19 cellular contexts compared by ENCODE assay signal in the genomic region with DNA sequence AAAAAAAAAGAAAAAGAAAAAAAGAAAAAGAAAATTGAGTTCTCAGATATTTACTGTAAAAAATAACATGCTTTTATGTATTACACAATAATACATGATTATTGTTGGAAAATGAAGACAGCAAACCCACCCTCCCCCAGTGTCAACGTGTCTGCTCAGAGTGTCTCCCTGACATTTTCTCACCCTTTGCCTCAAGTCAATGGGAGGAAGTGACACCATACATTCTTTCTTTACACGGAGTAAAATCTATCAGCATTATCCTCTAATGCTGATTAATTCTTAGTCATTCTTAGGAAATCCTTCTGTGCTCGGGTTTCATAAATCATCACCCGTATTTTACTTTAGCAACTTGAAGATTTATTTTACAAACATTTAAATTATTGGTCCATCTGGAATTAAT. TPM values are rescaled to one million over a fixed set of nuclear protein-coding genes. Genes with fewer than 3 reads are reported as not detected.
DNase-seq lines count a peak whose midpoint lies in the region; ATAC-seq, FAIRE-seq and TF ChIP-seq lines count a peak whose summit lies in the region.
"Had no signal": no experiment of that assay in that cellular context is flagged by ENCODE, and none has a peak within 500 bp of the region (broad histone marks: within the 10 kb centered on the region; RNA-seq: fewer than 3 reads in every experiment).

No MANE protein-coding gene starts in this region.

- CTCF ChIA-PET in endothelial cell of umbilical vein (lab: Charles Lee), result no interaction called here
- CTCF ChIA-PET in naive thymus-derived CD4-positive, alpha-beta T cell (lab: Charles Lee), result no interaction called here

- H3K4me2 ChIP-seq in endothelial cell of umbilical vein (ENCODE audit: insufficient read depth, low read length), result peak overlapping the region; percentile 80

- peak overlapping the region; percentile 71 for H3K9ac ChIP-seq in endothelial cell of umbilical vein (replicated peaks; ENCODE audit: extremely low read depth, insufficient read depth, low read length)

- TF ChIP-seq POLR2A in endothelial cell of umbilical vein (IDR thresholded peaks at IDR 0.05; ENCODE audit: low read depth, low read length) (no peak), esophagus squamous epithelium (IDR thresholded peaks at IDR 0.05) (no peak)

- BruUV-seq in endothelial cell of umbilical vein (replicated peaks; lab: Mats Ljungman, UMichigan), result no TSS peak

- H3K79me2 ChIP-seq in endothelial cell of umbilical vein (ENCODE audit: control insufficient read depth, insufficient read depth, low read length), result no peaks in the 10 kb centered on the region

- H3K9me3 Mint-ChIP-seq in naive thymus-derived CD4-positive, alpha-beta T cell, result peaks cover 0 to 10% (median 3%) of the 10 kb centered on the region in 11 donors

- peak; percentile 69 for ATAC-seq in naive thymus-derived CD4-positive, alpha-beta T cell
- no peak for ATAC-seq in psoas muscle
- ATAC-seq in GM21390 (IDR thresholded peaks at IDR 0.05; ENCODE audit: unreplicated experiment), result no peak
- ATAC-seq: activated T-cell treated with anti-CD3 and anti-CD28 coated beads, Interleukin-2, amount 50 U/mL, for 72 hours; stimulated activated naive CD8-positive, alpha-beta T cell treated with anti-CD3 and anti-CD28 coated beads, Interleukin-15, amount 100 ng/mL, for 72 hours; T-helper 17 cell had no signal

- H3K27ac Mint-ChIP-seq in naive thymus-derived CD4-positive, alpha-beta T cell, result no peak overlapping the region
- H3K27ac Mint-ChIP-seq: activated T-cell treated with anti-CD3 and anti-CD28 coated beads, Interleukin-2, amount 50 U/mL, for 72 hours; CD4-positive, CD25-positive, alpha-beta regulatory T cell; stimulated activated naive CD8-positive, alpha-beta T cell treated with anti-CD3 and anti-CD28 coated beads, Interleukin-15, amount 100 ng/mL, for 72 hours; T-helper 17 cell had no signal

- intact Hi-C loops in endothelial cell of umbilical vein (cut with micrococcal nuclease) (loop anchor here (1.0 to 5.0 kb wide), 6 partner anchors 13 to 175 kb away; no protein-coding TSS in a partner anchor), psoas muscle (cut with DNase I) (no loop called here), esophagus squamous epithelium (cut with DNase I) (no loop called here)
- intact Hi-C loops in naive thymus-derived CD4-positive, alpha-beta T cell (cut with micrococcal nuclease), result no loop called here

- H3K4me1 Mint-ChIP-seq in naive thymus-derived CD4-positive, alpha-beta T cell, result no peaks in the 10 kb centered on the region
- H3K4me1 Mint-ChIP-seq: CD4-positive, CD25-positive, alpha-beta regulatory T cell; stimulated activated naive CD8-positive, alpha-beta T cell treated with anti-CD3 and anti-CD28 coated beads, Interleukin-15, amount 100 ng/mL, for 72 hours; T-helper 17 cell had no signal

- H3K4me1 ChIP-seq in endothelial cell of umbilical vein (ENCODE audit: control insufficient read depth, extremely low read depth, insufficient read depth, low read length) (peaks cover 14% of the 10 kb centered on the region), psoas muscle (no peaks in the 10 kb centered on the region), esophagus squamous epithelium (peaks cover 0 to 8% (median 0%) of the 10 kb centered on the region in 3 donors)
- H3K4me1 ChIP-seq in naive thymus-derived CD4-positive, alpha-beta T cell (ENCODE audit: control insufficient read depth in 2 of 2, insufficient read depth in 2 of 2, low read length in 2 of 2), result peaks cover 0 to 6% of the 10 kb centered on the region in 2 donors
- H3K4me1 ChIP-seq: prostate gland had no signal

- 41 to 49% (median 44%) methylated on average over 4 of the region's 4 CpGs for WGBS in psoas muscle, 3 donors
- 3 to 10% methylated on average over 4 of the region's 4 CpGs for WGBS in esophagus squamous epithelium, 2 donors

- H3K4me3 Mint-ChIP-seq in naive thymus-derived CD4-positive, alpha-beta T cell, result no peak overlapping the region
- H3K4me3 Mint-ChIP-seq: activated T-cell treated with anti-CD3 and anti-CD28 coated beads, Interleukin-2, amount 50 U/mL, for 72 hours; CD4-positive, CD25-positive, alpha-beta regulatory T cell; stimulated activated naive CD8-positive, alpha-beta T cell treated with anti-CD3 and anti-CD28 coated beads, Interleukin-15, amount 100 ng/mL, for 72 hours; T-helper 17 cell had no signal

- TF ChIP-seq CTCF in endothelial cell of umbilical vein (IDR thresholded peaks at IDR 0.05; ENCODE audit: extremely low read depth in 1 of 2, insufficient read depth in 1 of 2, low read depth in 1 of 2, low read length in 2 of 2) (no peak), psoas muscle (IDR thresholded peaks at IDR 0.05) (no peak), esophagus squamous epithelium (IDR thresholded peaks at IDR 0.05) (no peak)

- peak overlapping the region; percentile 84 for H3K27ac ChIP-seq in endothelial cell of umbilical vein (ENCODE audit: insufficient read depth, low read depth, low read length)
- H3K27ac ChIP-seq in naive thymus-derived CD4-positive, alpha-beta T cell (ENCODE audit: low read depth, low read length), result no peak overlapping the region
- H3K27ac ChIP-seq in psoas muscle, result no peak overlapping the region
- no peak overlapping the region for H3K27ac ChIP-seq in esophagus squamous epithelium
- H3K27ac ChIP-seq: prostate gland had no signal

- H2AFZ ChIP-seq in endothelial cell of umbilical vein (ENCODE audit: low read depth, low read length), result no peak overlapping the region

- FAIRE-seq in endothelial cell of umbilical vein (lab: Jason Lieb, UNC), result peak; percentile 84

- H3K36me3 Mint-ChIP-seq in naive thymus-derived CD4-positive, alpha-beta T cell, result peaks cover 0 to 3% (median 0%) of the 10 kb centered on the region in 5 donors
- H3K36me3 Mint-ChIP-seq: CD4-positive, CD25-positive, alpha-beta regulatory T cell had no signal

- POLR2A ChIA-PET in endothelial cell of umbilical vein (lab: Charles Lee), result interaction anchor here (0.6 to 1.1 kb wide), 3 partner anchors 29 to 435 kb away, joined by 3 to 4 read pairs (median 3); no protein-coding TSS in a partner anchor
- POLR2A ChIA-PET in naive thymus-derived CD4-positive, alpha-beta T cell (lab: Charles Lee), result no interaction called here

- peak overlapping the region in 1 of 3 experiments; percentile 18 for H3K4me3 ChIP-seq in endothelial cell of umbilical vein (replicated peaks in 1 of 3; ENCODE audit: insufficient read depth in 1 of 3, low read depth in 1 of 3, low read length in 3 of 3)
- H3K4me3 ChIP-seq in naive thymus-derived CD4-positive, alpha-beta T cell (ENCODE audit: low read length), result no peak overlapping the region
- no peak overlapping the region for H3K4me3 ChIP-seq in psoas muscle
- no peak overlapping the region for H3K4me3 ChIP-seq in esophagus squamous epithelium
- H3K4me3 ChIP-seq: prostate gland had no signal

- no peaks in the 10 kb centered on the region for H3K36me3 ChIP-seq in endothelial cell of umbilical vein (ENCODE audit: control insufficient read depth in 2 of 2, extremely low read depth in 1 of 2, insufficient read depth in 2 of 2, low read length in 2 of 2)
- H3K36me3 ChIP-seq in naive thymus-derived CD4-positive, alpha-beta T cell (ENCODE audit: control insufficient read depth in 2 of 3, insufficient read depth in 3 of 3, low read length in 3 of 3), result no peaks in the 10 kb centered on the region
- no peaks in the 10 kb centered on the region for H3K36me3 ChIP-seq in psoas muscle (ENCODE audit: insufficient read depth in 1 of 2, low read depth in 1 of 2)
- H3K36me3 ChIP-seq in esophagus squamous epithelium, result no peaks in the 10 kb centered on the region
- H3K36me3 ChIP-seq: prostate gland had no signal

- H3K27me3 ChIP-seq in endothelial cell of umbilical vein (ENCODE audit: control insufficient read depth in 2 of 2, insufficient read depth in 2 of 2, low read length in 2 of 2) (no peaks in the 10 kb centered on the region), psoas muscle (ENCODE audit: insufficient read depth in 3 of 3, low read length in 2 of 3) (no peaks in the 10 kb centered on the region), esophagus squamous epithelium (peaks cover 0 to 39% (median 0%) of the 10 kb centered on the region in 4 donors)
- no peaks in the 10 kb centered on the region for H3K27me3 ChIP-seq in naive thymus-derived CD4-positive, alpha-beta T cell (ENCODE audit: control insufficient read depth in 2 of 2, insufficient read depth in 2 of 2, low read length in 2 of 2)

- no peaks in the 10 kb centered on the region for H3K9me1 ChIP-seq in endothelial cell of umbilical vein (replicated peaks; ENCODE audit: control insufficient read depth, extremely low read depth, insufficient read depth, low read length)

- dilution Hi-C loops in endothelial cell of umbilical vein (cut with MboI; ENCODE audit: extremely low pct_ligation_motif_present, low sequenced_read_pairs), result no loop called here

- no peaks in the 10 kb centered on the region for H4K20me1 ChIP-seq in endothelial cell of umbilical vein (replicated peaks; ENCODE audit: control insufficient read depth, extremely low read depth, insufficient read depth, low read length)

- DNase-seq in AG20443 (ENCODE audit: low spot score) (peak; percentile 78), LHCN-M2 (ENCODE audit: low read depth) (peak; percentile 5), endothelial cell of umbilical vein (ENCODE audit: low read depth, low spot score) (peak; percentile 93), psoas muscle (no peak), esophagus squamous epithelium (lab: John Stamatoyannopoulos, UW) (no peak), DMS53 treated with DMSO at 0.1 percent for 48 hours (lab: John Stamatoyannopoulos, UW; ENCODE audit: unreplicated experiment) (no peak)
- no peak for DNase-seq in naive thymus-derived CD4-positive, alpha-beta T cell
- DNase-seq: activated CD4-positive, alpha-beta T cell treated with anti-CD3 and anti-CD28 coated beads for 4 hours; activated T-cell treated with anti-CD3 and anti-CD28 coated beads, Interleukin-2, amount 50 U/mL, for 72 hours; anterior cingulate cortex; CD4-positive, CD25-positive, alpha-beta regulatory T cell; GF-D8; Kasumi-1; NCI-H2171 treated with DMSO at 0.1 percent for 48 hours; stimulated activated CD4-positive, alpha-beta T cell treated with anti-CD3 and anti-CD28 coated beads, Interleukin-4, amount 100 ng/mL, for 4 hours; stimulated activated naive CD8-positive, alpha-beta T cell treated with anti-CD3 and anti-CD28 coated beads, Interleukin-15, amount 100 ng/mL, for 72 hours; T-helper 17 cell had no signal

- no peaks in the 10 kb centered on the region for H3K9me3 ChIP-seq in endothelial cell of umbilical vein (replicated peaks; ENCODE audit: control insufficient read depth, insufficient read depth, low read length)
- H3K9me3 ChIP-seq in naive thymus-derived CD4-positive, alpha-beta T cell (ENCODE audit: control insufficient read depth in 2 of 3, low read length in 3 of 3), result no peaks in the 10 kb centered on the region
- H3K9me3 ChIP-seq in psoas muscle, result no peaks in the 10 kb centered on the region
- H3K9me3 ChIP-seq in esophagus squamous epithelium, result no peaks in the 10 kb centered on the region
- H3K9me3 ChIP-seq: prostate gland had no signal

- H3K27me3 Mint-ChIP-seq in naive thymus-derived CD4-positive, alpha-beta T cell, result peaks cover 0 to 5% (median 0%) of the 10 kb centered on the region in 5 donors
- H3K27me3 Mint-ChIP-seq: stimulated activated naive CD8-positive, alpha-beta T cell treated with anti-CD3 and anti-CD28 coated beads, Interleukin-15, amount 100 ng/mL, for 72 hours; T-helper 17 cell had no signal

RNA-seq across cellular contexts. Expression of a gene that starts 32.0 kb away (rescaled TPM):
- total RNA-seq in LHCN-M2 (2014; rRNA removed) (not detected in 2 replicates), endothelial cell of umbilical vein (not detected in 2 replicates), psoas muscle (not detected), esophagus squamous epithelium (not detected)
- polyA plus RNA-seq in LHCN-M2 (2012), result not detected
- polyA plus RNA-seq in endothelial cell of umbilical vein (not detected in 2 replicates), psoas muscle (not detected)
- not detected in 2 replicates for polyA plus RNA-seq in endothelial cell of umbilical vein (2011; cell fraction: cytosol; rRNA removed)
- not detected in 2 replicates for polyA plus RNA-seq in endothelial cell of umbilical vein (2011; cell fraction: nucleus; rRNA removed)
- polyA plus RNA-seq in endothelial cell of umbilical vein (2012), result 0.05 TPM in 1 of 2 replicates, not detected in the other
- not detected in 2 replicates for polyA minus RNA-seq in endothelial cell of umbilical vein
- not detected for polyA minus RNA-seq in endothelial cell of umbilical vein (2011; cell fraction: cytosol; rRNA and poly(A)+ RNA removed)
- not detected in 2 replicates for polyA minus RNA-seq in endothelial cell of umbilical vein (2011; cell fraction: nucleus; rRNA and poly(A)+ RNA removed)
- total RNA-seq in naive thymus-derived CD4-positive, alpha-beta T cell, result not detected
- not detected for polyA plus RNA-seq in naive thymus-derived CD4-positive, alpha-beta T cell
- total RNA-seq: activated T-cell treated with anti-CD3 and anti-CD28 coated beads, Interleukin-2, amount 50 U/mL, for 72 hours; CD4-positive, CD25-positive, alpha-beta regulatory T cell; T-helper 17 cell had no signal
- polyA plus RNA-seq: CD4-positive, CD25-positive, alpha-beta regulatory T cell had no signal

Comparison
In these comparisons a context has a peak if more than half of its experiments do, and no peak if none do; other contexts are left out.
1. DNase-seq: peak in AG20443 (single experiment), LHCN-M2 (single experiment) and endothelial cell of umbilical vein (single experiment); none in naive thymus-derived CD4-positive, alpha-beta T cell (0 of 9), psoas muscle (0 of 2), esophagus squamous epithelium (single experiment) and DMS53 treated with DMSO at 0.1 percent for 48 hours (single experiment).